In the genomic region with DNA sequence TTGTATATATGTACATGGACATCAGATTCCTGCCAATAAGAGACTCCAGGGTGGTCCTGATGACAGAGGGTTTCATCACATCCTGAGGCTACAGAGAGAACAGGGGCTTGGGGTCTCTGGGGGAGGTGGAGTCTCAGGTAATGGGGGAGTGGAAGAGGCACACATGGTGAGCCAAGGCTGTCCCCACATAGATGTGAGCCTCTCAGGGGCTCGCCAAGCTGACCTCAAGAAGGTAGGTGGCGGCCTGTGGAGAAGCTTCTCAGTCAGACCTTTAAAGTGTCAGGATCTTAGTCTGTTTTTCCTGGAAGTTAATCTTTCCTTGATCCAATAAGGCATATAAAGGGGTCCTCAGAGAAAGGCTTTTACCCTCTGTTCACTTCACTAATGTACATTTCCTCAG, we compare ENCODE assay signal across 9 cellular contexts. TPM values are rescaled to one million over a fixed set of nuclear protein-coding genes. Genes with fewer than 3 reads are reported as not detected.
DNase-seq lines count a peak whose midpoint lies in the region; ATAC-seq, FAIRE-seq and TF ChIP-seq lines count a peak whose summit lies in the region.
"Not testable (repeated sequence)": the region's sequence is repeated elsewhere in the genome, so short reads cannot be mapped to it uniquely, and the experiment has no call there.
"Had no signal": no experiment of that assay in that cellular context is flagged by ENCODE, and none has a peak within 500 bp of the region (broad histone marks: within the 10 kb centered on the region; RNA-seq: fewer than 3 reads in every experiment).

No MANE protein-coding gene starts in this region.

- not testable (repeated sequence) for H3K9me3 ChIP-seq in Caco-2; ascending aorta; heart left ventricle; kidney (ENCODE audit: control insufficient read depth in 1 of 2, low read length in 2 of 2); trophoblast cell (ENCODE audit: insufficient read depth, low read depth, low read length); thoracic aorta; aorta (ENCODE audit: control insufficient read depth, low read length)

- ATAC-seq in heart left ventricle; thoracic aorta (ENCODE audit: insufficient number of reproducible peaks, low FRiP score, low read depth); aorta (ENCODE audit: low FRiP score): not testable (repeated sequence)

- not testable (repeated sequence) for H3K36me3 Mint-ChIP-seq in Caco-2 (ENCODE audit: insufficient read depth, unreplicated experiment)

- H3K27ac Mint-ChIP-seq in Caco-2 (ENCODE audit: unreplicated experiment): peak overlapping the region; percentile 37

- WGBS in heart left ventricle, 4 donors: 96 to 100% (median 98%) methylated on average over 2 of the region's 2 CpGs
- no CpG with 5 or more reads among the region's 2 CpGs for WGBS in trophoblast cell (ENCODE audit: extremely low coverage, insufficient coverage, insufficient read length)
- 97 to 99% methylated on average over 2 of the region's 2 CpGs for WGBS in aorta, 2 donors

- not testable (repeated sequence) for H2AFZ ChIP-seq in trophoblast cell (ENCODE audit: insufficient read depth, low read length, poor library complexity)

- not testable (repeated sequence) for H3K4ac ChIP-seq in trophoblast cell (ENCODE audit: low read depth, low read length)

- not testable (repeated sequence) for TF ChIP-seq POLR2A in heart left ventricle (IDR thresholded peaks at IDR 0.05)

- peak overlapping the region; percentile 73 for H4K91ac ChIP-seq in trophoblast cell (ENCODE audit: low read depth, low read length)

- TSS peak; percentile 92 for BruUV-seq in Caco-2 (replicated peaks; lab: Mats Ljungman, UMichigan)

- H3K14ac ChIP-seq in trophoblast cell (ENCODE audit: low read length): peak overlapping the region; percentile 44

- not testable (repeated sequence) for H3K27me3 ChIP-seq in Caco-2 (replicated peaks; ENCODE audit: control insufficient read depth, insufficient read depth, low read length); ascending aorta; heart left ventricle; trophoblast cell (ENCODE audit: insufficient read depth, low read length); thoracic aorta (replicated peaks; ENCODE audit: insufficient read depth); aorta (ENCODE audit: control insufficient read depth in 1 of 2, insufficient read depth in 2 of 2, low read length in 1 of 2)

- H2BK120ac ChIP-seq in trophoblast cell (ENCODE audit: insufficient read depth, low read length, poor library complexity): not testable (repeated sequence)

- intact Hi-C loops in Caco-2 (cut with micrococcal nuclease; ENCODE audit: unreplicated experiment); kidney (cut with DNase I): not testable (repeated sequence)
- intact Hi-C loops in ascending aorta (cut with DNase I) (loop anchor here (5.0 kb wide), 1 partner anchor 39 kb away; no protein-coding TSS in a partner anchor), heart left ventricle (cut with DNase I) (loop anchor here in 2 of 10 donors (10.0 kb wide), 1 partner anchor 86 kb away; no protein-coding TSS in a partner anchor), aorta (cut with DNase I) (loop anchor here (5.0 to 10.0 kb wide), 2 partner anchors 131 to 134 kb away; no protein-coding TSS in a partner anchor)

- TF ChIP-seq CTCF in Caco-2 (IDR thresholded peaks at IDR 0.05; ENCODE audit: insufficient read depth in 1 of 2, low read depth in 1 of 2, low read length in 1 of 2, severe bottlenecking in 1 of 2, unreplicated experiment in 1 of 2); ascending aorta (IDR thresholded peaks at IDR 0.05); coronary artery (IDR thresholded peaks at IDR 0.05); heart left ventricle (IDR thresholded peaks at IDR 0.05); kidney (IDR thresholded peaks at IDR 0.05; ENCODE audit: borderline replicate concordance, extremely low read depth, insufficient read depth); thoracic aorta (IDR thresholded peaks at IDR 0.05): not testable (repeated sequence)

- H3K27ac ChIP-seq in ascending aorta: peak overlapping the region; percentile 91 to 94
- peak overlapping the region; percentile 81 to 89 for H3K27ac ChIP-seq in coronary artery
- peak overlapping the region in 7 of 12 donors; percentile 29 to 79 (median 64) for H3K27ac ChIP-seq in heart left ventricle
- not testable (repeated sequence) for H3K27ac ChIP-seq in kidney (ENCODE audit: low read depth in 2 of 2, low read length in 2 of 2); trophoblast cell (ENCODE audit: low read depth, low read length)
- peak overlapping the region; percentile 79 to 93 for H3K27ac ChIP-seq in thoracic aorta
- H3K27ac ChIP-seq in aorta (ENCODE audit: low read depth in 1 of 2, low read length in 2 of 2): peak overlapping the region; percentile 82 to 94

- not testable (repeated sequence) for H3K4me3 Mint-ChIP-seq in Caco-2 (ENCODE audit: unreplicated experiment)

- POLR2A ChIA-PET in Caco-2 (lab: Charles Lee): not testable (repeated sequence)

- H3K23ac ChIP-seq in trophoblast cell (ENCODE audit: low read length): not testable (repeated sequence)

- H3K9ac ChIP-seq in kidney (ENCODE audit: low read length in 2 of 2); trophoblast cell (ENCODE audit: low read length): not testable (repeated sequence)

- H3K4me3 ChIP-seq in Caco-2 (ENCODE audit: low read depth, low read length); ascending aorta; coronary artery; heart left ventricle; kidney (ENCODE audit: low read length in 2 of 2); trophoblast cell (ENCODE audit: low read depth, low read length); thoracic aorta; aorta (ENCODE audit: low read length in 2 of 2): not testable (repeated sequence)

- H4K12ac ChIP-seq in trophoblast cell (ENCODE audit: low read depth, low read length): not testable (repeated sequence)

- H3K27me3 Mint-ChIP-seq in Caco-2 (ENCODE audit: insufficient read depth, unreplicated experiment): not testable (repeated sequence)

- not testable (repeated sequence) for H3K4me2 ChIP-seq in trophoblast cell (ENCODE audit: low read length)

- CTCF ChIA-PET in Caco-2 (lab: Charles Lee): not testable (repeated sequence)

- H3K36me3 ChIP-seq in Caco-2 (ENCODE audit: control insufficient read depth, insufficient read depth, low read length); ascending aorta; heart left ventricle; kidney (ENCODE audit: control insufficient read depth in 1 of 2, insufficient read depth in 2 of 2, low read length in 2 of 2); trophoblast cell (ENCODE audit: control insufficient read depth in 1 of 2, insufficient read depth in 2 of 2, low read length in 2 of 2); thoracic aorta; aorta (ENCODE audit: control insufficient read depth in 1 of 2, insufficient read depth in 2 of 2, low read length in 1 of 2): not testable (repeated sequence)

- peaks cover 38% of the 10 kb centered on the region for H3K4me1 ChIP-seq in Caco-2
- peaks cover 12 to 29% of the 10 kb centered on the region in 2 donors for H3K4me1 ChIP-seq in ascending aorta
- H3K4me1 ChIP-seq in heart left ventricle: peaks cover 0 to 36% (median 15%) of the 10 kb centered on the region in 12 donors
- H3K4me1 ChIP-seq in kidney (ENCODE audit: control insufficient read depth in 1 of 2, insufficient read depth in 1 of 2, low read depth in 1 of 2, low read length in 2 of 2): peaks cover under 1 to 16% of the 10 kb centered on the region in 2 donors
- H3K4me1 ChIP-seq in trophoblast cell (ENCODE audit: control insufficient read depth in 1 of 2, insufficient read depth in 2 of 2, low read length in 2 of 2); aorta (ENCODE audit: control insufficient read depth in 1 of 2, insufficient read depth in 2 of 2, low read length in 2 of 2): not testable (repeated sequence)
- peaks cover 25 to 71% of the 10 kb centered on the region in 2 donors for H3K4me1 ChIP-seq in thoracic aorta (ENCODE audit: control insufficient read depth in 1 of 2, low read depth in 2 of 2)

- DNase-seq in Caco-2; ascending aorta (ENCODE audit: low spot score in 2 of 2); coronary artery (ENCODE audit: low spot score); heart left ventricle; trophoblast cell; thoracic aorta (ENCODE audit: low spot score); aorta: not testable (repeated sequence)
- DNase-seq in kidney: peak; percentile 26

- H3K79me2 ChIP-seq in trophoblast cell (ENCODE audit: control insufficient read depth, insufficient read depth, low read length, poor library complexity): not testable (repeated sequence)

- H3K9me3 Mint-ChIP-seq in Caco-2 (ENCODE audit: unreplicated experiment): peaks cover 11% of the 10 kb centered on the region

- not testable (repeated sequence) for H3K18ac ChIP-seq in trophoblast cell (ENCODE audit: low read length)

- peak overlapping the region; percentile 31 for H2BK5ac ChIP-seq in trophoblast cell (ENCODE audit: low read depth, low read length, poor library complexity)

- peak overlapping the region; percentile 76 for H2BK12ac ChIP-seq in trophoblast cell (ENCODE audit: low read length)

- H2AK5ac ChIP-seq in trophoblast cell (ENCODE audit: low read length): peak overlapping the region; percentile 46

- H3K79me1 ChIP-seq in trophoblast cell (ENCODE audit: low read length): not testable (repeated sequence)

- peaks cover 34% of the 10 kb centered on the region for H3K4me1 Mint-ChIP-seq in Caco-2 (ENCODE audit: low read depth, unreplicated experiment)

- FAIRE-seq in kidney (lab: Jason Lieb, UNC): not testable (repeated sequence)

- not testable (repeated sequence) for H4K8ac ChIP-seq in trophoblast cell (ENCODE audit: low read depth, low read length)

RNA-seq across cellular contexts. Expression of gene AKR1C1, which starts 22.3 kb away (rescaled TPM):
- total RNA-seq in Caco-2 (2022) (27.1 and 28.4 TPM in 2 replicates), ascending aorta (18.4 TPM), heart left ventricle (10 to 100 TPM in 8 of 9 donors, 1 to 10 TPM in 1; 9.9 to 30.8 (median 16.5) TPM), kidney (61.7 TPM), thoracic aorta (100 to 1,000 TPM in 1 of 2 donors, 10 to 100 TPM in 1; 91.5 to 160 TPM), aorta (10 to 100 TPM; 33.6 to 79.0 TPM)
- polyA plus RNA-seq in heart left ventricle (10 to 100 TPM in 1 of 2 donors, 1 to 10 TPM in 1; 9.3 to 81.1 TPM), kidney (ENCODE audit: insufficient read depth, low read depth, low replicate concordance) (81.3 TPM), aorta (100 to 1,000 TPM; 100 to 311 TPM)
- 2.4 and 3.0 TPM in 2 replicates for polyA plus RNA-seq in trophoblast cell (2013)
- total RNA-seq: OCI-LY7 had no signal
